Comparison of ENCODE assay signal across 18 cellular contexts in the genomic region with DNA sequence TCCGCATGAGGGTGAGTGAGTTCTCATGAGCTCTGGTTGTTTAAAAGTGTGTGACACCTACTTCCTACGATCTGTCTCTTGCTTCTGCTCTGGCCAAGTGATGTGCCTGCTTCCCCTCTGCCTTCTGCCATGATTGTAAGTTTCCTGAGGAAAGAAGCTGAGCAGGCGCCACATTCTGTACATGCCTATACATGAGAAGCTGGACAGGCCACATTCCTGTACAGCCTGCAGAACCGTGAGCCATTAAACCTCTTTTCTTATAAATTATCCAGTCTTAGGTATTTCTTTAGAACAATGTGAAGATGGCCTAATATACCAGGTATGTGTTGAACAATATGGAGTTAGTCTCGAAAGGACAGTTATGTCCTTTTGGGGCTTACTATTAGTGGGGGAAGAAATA.
"Had no signal": no experiment of that assay in that cellular context is flagged by ENCODE, and none has a peak within 500 bp of the region (broad histone marks: within the 10 kb centered on the region; RNA-seq: fewer than 3 reads in every experiment).

No MANE protein-coding gene starts in this region.

- ATAC-seq: activated CD4-positive, CD25-positive, alpha-beta regulatory T cell treated with anti-CD3 and anti-CD28 coated beads, Interleukin-2, amount 50 U/mL, for 24 hours; activated CD8-positive, alpha-beta T cell treated with anti-CD3 and anti-CD28 coated beads, Interleukin-2, amount 10 ng/mL, durations not matched to agents 7 days and 5 days had no signal

- H3K27ac ChIP-seq: adrenal gland, Peyer's patch had no signal

- H3K9me3 ChIP-seq: adrenal gland, Peyer's patch had no signal

- H3K4me3 ChIP-seq: adrenal gland, Peyer's patch had no signal

- H3K36me3 ChIP-seq: adrenal gland, Peyer's patch had no signal

- DNase-seq: activated CD4-positive, alpha-beta T cell treated with anti-CD3 and anti-CD28 coated beads for 4 hours; activated CD8-positive, alpha-beta memory T cell treated with anti-CD3 and anti-CD28 coated beads, Interleukin-2, amount 50 U/mL, for 48 hours; activated CD8-positive, alpha-beta T cell treated with anti-CD3 and anti-CD28 coated beads, Interleukin-2, amount 10 ng/mL, durations not matched to agents 7 days and 5 days; activated naive CD4-positive, alpha-beta T cell treated with anti-CD3 and anti-CD28 coated beads, Interleukin-2, amount 50 U/mL, for 16 hours; activated naive CD8-positive, alpha-beta T cell treated with anti-CD3 and anti-CD28 coated beads, Interleukin-2, amount 10 ng/mL, durations not matched to agents 7 days and 5 days; activated T-cell treated with anti-CD3 and anti-CD28 coated beads, Interleukin-2, amount 50 U/mL, for 1 hour; adrenal gland; anterior cingulate cortex; Kasumi-1; KBM-7; NCI-H1105 treated with DMSO at 0.1 percent for 48 hours; NCI-H1436 treated with DMSO at 0.1 percent for 48 hours; NCI-H187; NCI-H2081; NCI-H446; Peyer's patch; SHP77 treated with DMSO at 0.1 percent for 48 hours had no signal

- H3K4me1 ChIP-seq: adrenal gland, Peyer's patch had no signal

- H3K27me3 ChIP-seq: adrenal gland, Peyer's patch had no signal
